Comparison of ENCODE assay signal across 8 cellular contexts in genomic region chr11:72102162-72102561, GRCh38. TPM values are rescaled to one million over a fixed set of nuclear protein-coding genes. Genes with fewer than 3 reads are reported as not detected.
A peak's percentile ranks its signal among the peaks of the same experiment; 100 is the strongest.
DNase-seq lines count a peak whose midpoint lies in the region; ATAC-seq and TF ChIP-seq lines count a peak whose summit lies in the region.

No MANE protein-coding gene starts in this region.

- H3K27me3 ChIP-seq in BJ (ENCODE audit: control insufficient read depth, insufficient read depth, low read length) (no peaks in the 10 kb centered on the region), MM.1S (replicated peaks; ENCODE audit: insufficient read depth, low read length) (no peaks in the 10 kb centered on the region)

- H3K9me3 Mint-ChIP-seq in naive thymus-derived CD8-positive, alpha-beta T cell: no peaks in the 10 kb centered on the region

- peak overlapping the region; percentile 66 to 96 (median 86) for H3K4me3 Mint-ChIP-seq in naive thymus-derived CD8-positive, alpha-beta T cell

- peaks cover 12% of the 10 kb centered on the region for H3K4me1 ChIP-seq in MM.1S (ENCODE audit: low read length)

- H3K79me2 ChIP-seq in MM.1S (ENCODE audit: low read length): peaks cover 38% of the 10 kb centered on the region

- H3K4me1 Mint-ChIP-seq in naive thymus-derived CD8-positive, alpha-beta T cell: peaks cover 28 to 53% (median 48%) of the 10 kb centered on the region in 4 donors

- in situ Hi-C loops in G401 (cut with HindIII; ENCODE audit: low sequenced_read_pairs): no loop called here

- no peak for DNase-seq in BJ (ENCODE audit: low read depth)
- no peak for DNase-seq in MM.1S
- no peak for DNase-seq in choroid plexus epithelial cell (ENCODE audit: low read depth)
- no peak for DNase-seq in naive thymus-derived CD8-positive, alpha-beta T cell
- no peak for DNase-seq in GM10266 (ENCODE audit: extremely low spot score)
- DNase-seq in G401 (ENCODE audit: low spot score): no peak
- no peak for DNase-seq in COLO829 (ENCODE audit: low spot score)

- ATAC-seq in naive thymus-derived CD8-positive, alpha-beta T cell: no peak
- ATAC-seq in HG02763 (IDR thresholded peaks at IDR 0.05; ENCODE audit: unreplicated experiment): no peak

- CTCF ChIA-PET in BJ (lab: Yijun Ruan, JAX): interaction anchor here (1.5 to 6.4 kb wide), 5 partner anchors 11 to 136 kb away, joined by 4 to 49 read pairs (median 9); no protein-coding TSS in a partner anchor

- peak overlapping the region; percentile 65 for H3K4me3 ChIP-seq in BJ (ENCODE audit: low read depth, low read length)
- peak overlapping the region; percentile 86 for H3K4me3 ChIP-seq in MM.1S (ENCODE audit: low read length)
- peak overlapping the region; percentile 94 for H3K4me3 ChIP-seq in choroid plexus epithelial cell (ENCODE audit: low read depth, low read length)

- H4K20me1 ChIP-seq in MM.1S (ENCODE audit: insufficient read depth, low read length): no peaks in the 10 kb centered on the region

- H3K27me3 Mint-ChIP-seq in naive thymus-derived CD8-positive, alpha-beta T cell: no peaks in the 10 kb centered on the region

- H3K36me3 Mint-ChIP-seq in naive thymus-derived CD8-positive, alpha-beta T cell: peaks cover 0 to 23% (median 7%) of the 10 kb centered on the region in 3 donors

- H3K9me2 ChIP-seq in MM.1S (replicated peaks; ENCODE audit: insufficient read depth, low read length): no peaks in the 10 kb centered on the region

- TF ChIP-seq CTCF in BJ (IDR thresholded peaks at IDR 0.05; ENCODE audit: insufficient read depth, low read depth, low read length): no peak
- no peak for TF ChIP-seq CTCF in MM.1S (IDR thresholded peaks at IDR 0.05; ENCODE audit: low read length)
- TF ChIP-seq CTCF in choroid plexus epithelial cell (conservative IDR thresholded peaks at IDR 0.05; ENCODE audit: low read depth, low read length): no peak
- no peak for TF ChIP-seq CTCF in GM10266 (IDR thresholded peaks at IDR 0.05; ENCODE audit: control insufficient read depth, insufficient read depth, low read depth, missing control alignments)

- H3K27ac ChIP-seq in MM.1S (ENCODE audit: low read length): peak overlapping the region; percentile 85; the same call in 1 of the 2 replicates

- H3K27ac Mint-ChIP-seq in naive thymus-derived CD8-positive, alpha-beta T cell: peak overlapping the region; percentile 88 to 99 (median 94)

- peak overlapping the region; percentile 71 for H3K4me2 ChIP-seq in MM.1S (ENCODE audit: low read depth, low read length)

- H3K9ac ChIP-seq in MM.1S (ENCODE audit: low read length): peak overlapping the region; percentile 91

- no peak overlapping the region for H2AFZ ChIP-seq in MM.1S (ENCODE audit: low read length)

- H3K9me3 ChIP-seq in MM.1S (replicated peaks; ENCODE audit: insufficient read depth, low read length): no peaks in the 10 kb centered on the region

- H3K36me3 ChIP-seq in BJ (ENCODE audit: control insufficient read depth, insufficient read depth, low read length) (peaks cover 15% of the 10 kb centered on the region), MM.1S (replicated peaks; ENCODE audit: insufficient read depth, low read length) (no peaks in the 10 kb centered on the region)

- POLR2A ChIA-PET in BJ (lab: Charles Lee): no interaction called here
- POLR2A ChIA-PET in naive thymus-derived CD8-positive, alpha-beta T cell (lab: Charles Lee): interaction anchor here (0.6 to 8.1 kb wide), 6 partner anchors 10 to 173 kb away, joined by 3 to 79 read pairs (median 4); partner anchors contain the start of genes ANAPC15, RNF121 and XNDC1N

- H3F3A ChIP-seq in MM.1S (ENCODE audit: insufficient read depth, low read length): peaks cover 3% of the 10 kb centered on the region; the same call in 1 of the 2 replicates

RNA-seq across cellular contexts. Expression of gene LAMTOR1, which starts 0.9 kb away (rescaled TPM):
- polyA plus RNA-seq in BJ (2011; rRNA removed): 105 and 145 TPM in 2 replicates
- 162 and 286 TPM in 2 replicates for polyA minus RNA-seq in BJ (2011; rRNA and poly(A)+ RNA removed)
- total RNA-seq in naive thymus-derived CD8-positive, alpha-beta T cell: 10 to 100 TPM; 66.8 to 68.6 TPM
- 10 to 100 TPM; 78.0 to 87.7 (median 78.6) TPM for polyA plus RNA-seq in naive thymus-derived CD8-positive, alpha-beta T cell
- 185 and 194 TPM in 2 replicates for total RNA-seq in G401 (2014; rRNA removed; shearing (Covaris generic))

RNA-seq across cellular contexts. Expression of gene TOMT, which starts 3.6 kb away (rescaled TPM):
- not detected in 2 replicates for polyA plus RNA-seq in BJ (2011; rRNA removed)
- polyA minus RNA-seq in BJ (2011; rRNA and poly(A)+ RNA removed): not detected in 2 replicates
- total RNA-seq in naive thymus-derived CD8-positive, alpha-beta T cell: not detected
- polyA plus RNA-seq in naive thymus-derived CD8-positive, alpha-beta T cell: not detected
- not detected in 2 replicates for total RNA-seq in G401 (2014; rRNA removed; shearing (Covaris generic))

RNA-seq across cellular contexts. Expression of gene ANAPC15, which starts 10.3 kb away (rescaled TPM):
- 51.5 and 54.3 TPM in 2 replicates for polyA plus RNA-seq in BJ (2011; rRNA removed)
- 24.2 and 34.7 TPM in 2 replicates for polyA minus RNA-seq in BJ (2011; rRNA and poly(A)+ RNA removed)
- 10 to 100 TPM; 52.9 to 62.1 TPM for total RNA-seq in naive thymus-derived CD8-positive, alpha-beta T cell
- polyA plus RNA-seq in naive thymus-derived CD8-positive, alpha-beta T cell: 100 to 1,000 TPM in 1 of 3 donors, 10 to 100 TPM in 2; 81.7 to 102 (median 90.1) TPM
- total RNA-seq in G401 (2014; rRNA removed; shearing (Covaris generic)): 19.5 and 28.7 TPM in 2 replicates

RNA-seq across cellular contexts. Expression of gene LRRC51, which starts 21.5 kb away (rescaled TPM):
- polyA plus RNA-seq in BJ (2011; rRNA removed): 9.8 TPM in 2 replicates
- polyA minus RNA-seq in BJ (2011; rRNA and poly(A)+ RNA removed): 4.2 and 10.7 TPM in 2 replicates
- 1 to 10 TPM; 5.0 to 6.6 TPM for total RNA-seq in naive thymus-derived CD8-positive, alpha-beta T cell
- 1 to 10 TPM; 1.5 to 3.1 (median 2.5) TPM for polyA plus RNA-seq in naive thymus-derived CD8-positive, alpha-beta T cell
- total RNA-seq in G401 (2014; rRNA removed; shearing (Covaris generic)): 7.1 and 10.8 TPM in 2 replicates

RNA-seq across cellular contexts. Expression of gene NUMA1, which starts 21.8 kb away (rescaled TPM):
- 87.1 and 120 TPM in 2 replicates for polyA plus RNA-seq in BJ (2011; rRNA removed)
- polyA minus RNA-seq in BJ (2011; rRNA and poly(A)+ RNA removed): 172 and 241 TPM in 2 replicates
- total RNA-seq in naive thymus-derived CD8-positive, alpha-beta T cell: 100 to 1,000 TPM; 436 to 442 TPM
- 100 to 1,000 TPM in 1 of 3 donors, 10 to 100 TPM in 2; 12.0 to 119 (median 30.6) TPM for polyA plus RNA-seq in naive thymus-derived CD8-positive, alpha-beta T cell
- total RNA-seq in G401 (2014; rRNA removed; shearing (Covaris generic)): 128 and 136 TPM in 2 replicates
